ENCODE assay signal across 10 cellular contexts in genomic region chr12:114671664-114672476, GRCh38. TPM values are rescaled to one million over a fixed set of nuclear protein-coding genes. Genes with fewer than 3 reads are reported as not detected.
DNase-seq lines count a peak whose midpoint lies in the region; ATAC-seq, FAIRE-seq and TF ChIP-seq lines count a peak whose summit lies in the region.
"Had no signal": no experiment of that assay in that cellular context is flagged by ENCODE, and none has a peak within 500 bp of the region (broad histone marks: within the 10 kb centered on the region; RNA-seq: fewer than 3 reads in every experiment).

No MANE protein-coding gene starts in this region.

- DNase-seq in heart left ventricle (peak in 1 of 5 donors; percentile 65), cardiac septum (ENCODE audit: low spot score) (no peak), endodermal cell (peak; percentile 88), urothelium cell line (ENCODE audit: low spot score) (no peak), NCI-H446 treated with DMSO at 0.1 percent for 48 hours (lab: John Stamatoyannopoulos, UW) (no peak)
- DNase-seq in activated T-helper 2 cell treated with anti-CD3 and anti-CD28 coated beads, Interferon-gamma antibody, Interleukin-2, Interleukin-4, amounts not matched to agents 10 μg/mL and 5 μg/mL and 100 μg/mL, durations not matched to agents 14 hours and 24 hours and 36 hours (ENCODE audit: low spot score), result no peak
- DNase-seq: ACHN had no signal

- WGBS in heart left ventricle, 4 donors, result 60 to 84% (median 73%) methylated on average over 55 of the region's 55 CpGs
- 21 to 29% methylated on average over 29 to 53 of the region's 55 CpGs for WGBS in endodermal cell (ENCODE audit: insufficient coverage in 1 of 2, insufficient read length in 1 of 2), 2 experiments
- WGBS in mesodermal cell (ENCODE audit: insufficient coverage in 2 of 2), 2 experiments, result 8 to 10% methylated on average over 44 to 52 of the region's 55 CpGs

- no peak for TF ChIP-seq CTCF in heart left ventricle (IDR thresholded peaks at IDR 0.05)
- TF ChIP-seq CTCF in endodermal cell (conservative IDR thresholded peaks at IDR 0.05), result no peak

- peaks cover 93% of the 10 kb centered on the region for H3K27me3 Mint-ChIP-seq in endodermal cell (ENCODE audit: insufficient read depth)
- peaks cover 75% of the 10 kb centered on the region for H3K27me3 Mint-ChIP-seq in activated T-helper 2 cell treated with anti-CD3 and anti-CD28 coated beads, Interferon-gamma antibody, Interleukin-2, Interleukin-4, amounts not matched to agents 10 μg/mL and 5 μg/mL and 100 μg/mL, durations not matched to agents 14 hours and 24 hours and 36 hours (ENCODE audit: low read depth)

- intact Hi-C loops in heart left ventricle (cut with DNase I), result loop anchor here in 2 of 10 donors (5.0 to 10.0 kb wide), 2 partner anchors 503 to 665 kb away; no protein-coding TSS in a partner anchor
- intact Hi-C loops in cardiac septum (cut with DNase I), result no loop called here
- intact Hi-C loops in activated T-helper 2 cell treated with anti-CD3 and anti-CD28 coated beads, Interferon-gamma antibody, Interleukin-2, Interleukin-4, amounts not matched to agents 10 μg/mL and 5 μg/mL and 100 μg/mL, durations not matched to agents 14 hours and 24 hours and 36 hours (cut with micrococcal nuclease), result no loop called here

- peak overlapping the region in 5 of 12 donors; percentile 13 to 33 (median 25) for H3K4me3 ChIP-seq in heart left ventricle
- no peak overlapping the region for H3K4me3 ChIP-seq in endodermal cell (ENCODE audit: low read length)
- H3K4me3 ChIP-seq in mesodermal cell (ENCODE audit: extremely low read depth, insufficient read depth, low read length, poor library complexity, severe bottlenecking), result peak overlapping the region; percentile 33

- H3K36me3 Mint-ChIP-seq in endodermal cell (ENCODE audit: low read depth), result peaks cover 55% of the 10 kb centered on the region
- no peaks in the 10 kb centered on the region for H3K36me3 Mint-ChIP-seq in activated T-helper 2 cell treated with anti-CD3 and anti-CD28 coated beads, Interferon-gamma antibody, Interleukin-2, Interleukin-4, amounts not matched to agents 10 μg/mL and 5 μg/mL and 100 μg/mL, durations not matched to agents 14 hours and 24 hours and 36 hours (ENCODE audit: low read depth)

- FAIRE-seq in urothelium cell line (lab: Jason Lieb, UNC), result peak; percentile 58

- no peaks in the 10 kb centered on the region for H3K9me3 Mint-ChIP-seq in endodermal cell
- no peaks in the 10 kb centered on the region for H3K9me3 Mint-ChIP-seq in activated T-helper 2 cell treated with anti-CD3 and anti-CD28 coated beads, Interferon-gamma antibody, Interleukin-2, Interleukin-4, amounts not matched to agents 10 μg/mL and 5 μg/mL and 100 μg/mL, durations not matched to agents 14 hours and 24 hours and 36 hours
- H3K9me3 Mint-ChIP-seq: dendritic cell treated with granulocyte-macrophage colony-stimulating factor and Interleukin-4, amounts not matched to agents 40 ng/mL and 50 ng/mL, for 4 days had no signal

- H3K4me1 Mint-ChIP-seq in endodermal cell, result peaks cover 58% of the 10 kb centered on the region
- H3K4me1 Mint-ChIP-seq in activated T-helper 2 cell treated with anti-CD3 and anti-CD28 coated beads, Interferon-gamma antibody, Interleukin-2, Interleukin-4, amounts not matched to agents 10 μg/mL and 5 μg/mL and 100 μg/mL, durations not matched to agents 14 hours and 24 hours and 36 hours (ENCODE audit: low read depth), result no peaks in the 10 kb centered on the region

- H3K4me3 Mint-ChIP-seq in endodermal cell, result peak overlapping the region; percentile 43
- no peak overlapping the region for H3K4me3 Mint-ChIP-seq in activated T-helper 2 cell treated with anti-CD3 and anti-CD28 coated beads, Interferon-gamma antibody, Interleukin-2, Interleukin-4, amounts not matched to agents 10 μg/mL and 5 μg/mL and 100 μg/mL, durations not matched to agents 14 hours and 24 hours and 36 hours (ENCODE audit: low read depth)
- H3K4me3 Mint-ChIP-seq: dendritic cell treated with granulocyte-macrophage colony-stimulating factor and Interleukin-4, amounts not matched to agents 40 ng/mL and 50 ng/mL, for 4 days had no signal

- H3K9me3 ChIP-seq in heart left ventricle (no peaks in the 10 kb centered on the region), endodermal cell (ENCODE audit: control insufficient read depth, low read length) (no peaks in the 10 kb centered on the region), mesodermal cell (ENCODE audit: control insufficient read depth, low read length) (no peaks in the 10 kb centered on the region)

- peaks cover 4 to 60% (median 11%) of the 10 kb centered on the region in 9 donors for H3K27me3 ChIP-seq in heart left ventricle
- peaks cover 91% of the 10 kb centered on the region for H3K27me3 ChIP-seq in endodermal cell (ENCODE audit: control insufficient read depth, insufficient read depth, low read length, poor library complexity, severe bottlenecking)

- no peak overlapping the region for H3K27ac Mint-ChIP-seq in endodermal cell
- H3K27ac Mint-ChIP-seq in activated T-helper 2 cell treated with anti-CD3 and anti-CD28 coated beads, Interferon-gamma antibody, Interleukin-2, Interleukin-4, amounts not matched to agents 10 μg/mL and 5 μg/mL and 100 μg/mL, durations not matched to agents 14 hours and 24 hours and 36 hours, result no peak overlapping the region
- H3K27ac Mint-ChIP-seq: dendritic cell treated with granulocyte-macrophage colony-stimulating factor and Interleukin-4, amounts not matched to agents 40 ng/mL and 50 ng/mL, for 4 days had no signal

- TF ChIP-seq POLR2A in heart left ventricle (IDR thresholded peaks at IDR 0.05), result no peak

- peaks cover 0 to 57% (median 42%) of the 10 kb centered on the region in 9 donors for H3K36me3 ChIP-seq in heart left ventricle
- H3K36me3 ChIP-seq in endodermal cell (ENCODE audit: control insufficient read depth, insufficient read depth, low read length), result peaks cover 30% of the 10 kb centered on the region
- peaks cover 53% of the 10 kb centered on the region for H3K36me3 ChIP-seq in mesodermal cell (ENCODE audit: control insufficient read depth, insufficient read depth, low read length)

- peak overlapping the region in 7 of 12 donors; percentile 11 to 59 (median 46) for H3K27ac ChIP-seq in heart left ventricle
- H3K27ac ChIP-seq in endodermal cell (ENCODE audit: low read depth, low read length), result no peak overlapping the region
- H3K27ac ChIP-seq in mesodermal cell (ENCODE audit: low read depth, low read length, severe bottlenecking), result peak overlapping the region; percentile 85

- no peak for ATAC-seq in heart left ventricle
- no peak for ATAC-seq in GM18519 (IDR thresholded peaks at IDR 0.05; ENCODE audit: low FRiP score, unreplicated experiment)

- peaks cover 0 to 50% (median 4%) of the 10 kb centered on the region in 12 donors for H3K4me1 ChIP-seq in heart left ventricle
- peaks cover 15% of the 10 kb centered on the region for H3K4me1 ChIP-seq in endodermal cell (ENCODE audit: control insufficient read depth, insufficient read depth, low read length)
- peaks cover 56% of the 10 kb centered on the region for H3K4me1 ChIP-seq in mesodermal cell (ENCODE audit: control insufficient read depth, insufficient read depth, low read length, poor library complexity, severe bottlenecking)

- H3K9ac ChIP-seq in endodermal cell (ENCODE audit: extremely low read depth, low read length, poor library complexity, severe bottlenecking), result no peak overlapping the region

RNA-seq across cellular contexts. Expression of gene TBX3, which starts 12.1 kb away (rescaled TPM):
- total RNA-seq in heart left ventricle, result 10 to 100 TPM; 10.3 to 31.3 (median 16.2) TPM
- 10 to 100 TPM; 11.4 to 11.6 TPM for polyA plus RNA-seq in heart left ventricle
- 17.1 TPM for total RNA-seq in cardiac septum
- total RNA-seq in endodermal cell, result 10 to 100 TPM; 80.8 to 88.1 TPM
- polyA plus RNA-seq in endodermal cell (2013, experiment 1 of 2), result 5.5 TPM
- polyA plus RNA-seq in endodermal cell (2013, experiment 2 of 2), result 5.9 TPM
- 73.1 TPM for polyA plus RNA-seq in mesodermal cell (2013, experiment 1 of 2)
- 94.7 TPM for polyA plus RNA-seq in mesodermal cell (2013, experiment 2 of 2)
- not detected in 2 replicates for total RNA-seq in activated T-helper 2 cell treated with anti-CD3 and anti-CD28 coated beads, Interferon-gamma antibody, Interleukin-2, Interleukin-4, amounts not matched to agents 10 μg/mL and 5 μg/mL and 100 μg/mL, durations not matched to agents 14 hours and 24 hours and 36 hours

Comparison
In these comparisons a context has a peak if more than half of its experiments do, and no peak if none do; other contexts are left out.
1. RNA of gene TBX3, which starts 12.1 kb away (total RNA-seq): 80.8 to 88.1 TPM in endodermal cell, 17.1 TPM in cardiac septum (single experiment) and 10.3 to 31.3 TPM in heart left ventricle; not detected in activated T-helper 2 cell treated with anti-CD3 and anti-CD28 coated beads, Interferon-gamma antibody, Interleukin-2, Interleukin-4, amounts not matched to agents 10 μg/mL and 5 μg/mL and 100 μg/mL, durations not matched to agents 14 hours and 24 hours and 36 hours; every median in the first group is over 10 times any median in the second.